Comparison of ENCODE assay signal across 1 cellular context in the genomic region with DNA sequence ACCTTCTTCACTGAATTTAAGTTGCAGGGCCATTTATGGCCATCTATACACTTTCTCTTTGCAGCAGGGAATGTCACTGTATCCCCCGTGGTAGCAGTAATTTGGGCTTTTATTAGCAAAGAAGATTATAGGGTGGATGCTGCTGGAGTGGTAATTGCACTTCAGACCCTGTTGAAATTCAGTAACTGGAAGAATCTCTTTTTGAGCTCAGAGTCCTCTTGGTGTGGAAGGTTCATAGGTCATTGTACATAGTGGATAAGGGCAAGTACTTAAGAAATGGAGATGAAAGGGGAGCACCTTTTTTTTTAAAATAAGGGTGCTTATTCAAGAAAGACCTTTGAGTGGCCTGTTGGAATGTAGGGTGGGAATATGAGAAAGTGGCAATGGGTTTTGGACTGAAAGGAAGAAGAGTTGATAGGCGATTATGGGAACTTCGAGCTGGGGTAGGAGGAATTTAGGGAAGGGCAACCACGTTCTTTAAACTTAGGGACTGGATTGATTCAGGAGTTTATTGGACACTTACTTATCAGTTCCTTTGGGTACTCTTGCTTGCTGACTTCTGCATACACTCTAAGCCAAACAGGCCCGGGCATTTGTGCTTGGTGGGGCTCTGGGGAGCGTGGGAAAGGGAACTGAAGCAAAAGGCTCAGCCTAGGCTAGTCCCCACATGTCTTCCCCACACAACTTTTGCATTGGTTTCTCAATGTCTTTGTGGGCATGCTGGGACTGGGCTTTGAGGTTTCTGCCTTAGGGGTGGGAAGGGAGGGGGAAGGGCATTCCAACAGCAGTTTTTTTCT.
TF ChIP-seq lines count a peak whose summit lies in the region.

No MANE protein-coding gene starts in this region.

TF ChIP-seq in GM12878, 131 proteins besides CTCF, POLR2A, EP300 and RAD21 (continued from another document):
- no peak for TF ChIP-seq BCLAF1 (IDR thresholded peaks at IDR 0.05)
- TF ChIP-seq ZBED1 (IDR thresholded peaks at IDR 0.05; ENCODE audit: borderline replicate concordance) = no peak; the same call in 1 of the 2 replicates
- TF ChIP-seq RUNX3 (IDR thresholded peaks at IDR 0.05; ENCODE audit: low read length) = peak; percentile 93
- no peak for TF ChIP-seq CREM (IDR thresholded peaks at IDR 0.05; ENCODE audit: low read depth)
- TF ChIP-seq, protein P1, sequence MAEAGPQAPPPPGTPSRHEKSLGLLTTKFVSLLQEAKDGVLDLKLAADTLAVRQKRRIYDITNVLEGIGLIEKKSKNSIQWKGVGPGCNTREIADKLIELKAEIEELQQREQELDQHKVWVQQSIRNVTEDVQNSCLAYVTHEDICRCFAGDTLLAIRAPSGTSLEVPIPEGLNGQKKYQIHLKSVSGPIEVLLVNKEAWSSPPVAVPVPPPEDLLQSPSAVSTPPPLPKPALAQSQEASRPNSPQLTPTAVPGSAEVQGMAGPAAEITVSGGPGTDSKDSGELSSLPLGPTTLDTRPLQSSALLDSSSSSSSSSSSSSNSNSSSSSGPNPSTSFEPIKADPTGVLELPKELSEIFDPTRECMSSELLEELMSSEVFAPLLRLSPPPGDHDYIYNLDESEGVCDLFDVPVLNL (IDR thresholded peaks at IDR 0.05; ENCODE audit: low read depth, low read length) = no peak
- TF ChIP-seq RCOR1 (conservative IDR thresholded peaks at IDR 0.05; ENCODE audit: low read depth, low read length) = no peak
- TF ChIP-seq CBX3 (IDR thresholded peaks at IDR 0.05; ENCODE audit: borderline replicate concordance, low read depth) = no peak
- no peak for TF ChIP-seq IRF5 (IDR thresholded peaks at IDR 0.05; ENCODE audit: borderline replicate concordance)
- no peak for TF ChIP-seq ETV6 (conservative IDR thresholded peaks at IDR 0.05 in 1 of 2, IDR thresholded peaks at IDR 0.05 in 1 of 2; ENCODE audit: borderline replicate concordance in 1 of 2, low read depth in 1 of 2)
- no peak for TF ChIP-seq SIX5 (IDR thresholded peaks at IDR 0.05; ENCODE audit: low read depth, low read length, severe bottlenecking)
- TF ChIP-seq SIN3A (IDR thresholded peaks at IDR 0.05; ENCODE audit: low read depth, low read length) = no peak
- peak; percentile 50; the same call in 1 of the 2 replicates for TF ChIP-seq MTA2 (IDR thresholded peaks at IDR 0.05; ENCODE audit: low read depth)
- peak; percentile 14 for TF ChIP-seq SP1 (IDR thresholded peaks at IDR 0.05; ENCODE audit: low read depth, low read length)
- TF ChIP-seq BACH1 (IDR thresholded peaks at IDR 0.05; ENCODE audit: borderline replicate concordance) = no peak; the same call in 1 of the 2 replicates
- no peak for TF ChIP-seq ASH2L (IDR thresholded peaks at IDR 0.05; ENCODE audit: borderline replicate concordance, low read depth)
- TF ChIP-seq, protein P2, sequence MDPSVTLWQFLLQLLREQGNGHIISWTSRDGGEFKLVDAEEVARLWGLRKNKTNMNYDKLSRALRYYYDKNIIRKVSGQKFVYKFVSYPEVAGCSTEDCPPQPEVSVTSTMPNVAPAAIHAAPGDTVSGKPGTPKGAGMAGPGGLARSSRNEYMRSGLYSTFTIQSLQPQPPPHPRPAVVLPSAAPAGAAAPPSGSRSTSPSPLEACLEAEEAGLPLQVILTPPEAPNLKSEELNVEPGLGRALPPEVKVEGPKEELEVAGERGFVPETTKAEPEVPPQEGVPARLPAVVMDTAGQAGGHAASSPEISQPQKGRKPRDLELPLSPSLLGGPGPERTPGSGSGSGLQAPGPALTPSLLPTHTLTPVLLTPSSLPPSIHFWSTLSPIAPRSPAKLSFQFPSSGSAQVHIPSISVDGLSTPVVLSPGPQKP (IDR thresholded peaks at IDR 0.05; ENCODE audit: low read depth, low read length) = no peak
- no peak for TF ChIP-seq TCF7 (IDR thresholded peaks at IDR 0.05; ENCODE audit: borderline replicate concordance)
- no peak for TF ChIP-seq EZH2 (IDR thresholded peaks at IDR 0.05; ENCODE audit: borderline replicate concordance, control insufficient read depth, low read depth, low read length)
- no peak for TF ChIP-seq E4F1 (IDR thresholded peaks at IDR 0.05; ENCODE audit: borderline replicate concordance, partially characterized antibody)
- TF ChIP-seq POLR2AphosphoS2 (IDR thresholded peaks at IDR 0.05; ENCODE audit: low read depth, low read length) = no peak
- TF ChIP-seq RAD51 (IDR thresholded peaks at IDR 0.05) = no peak
- TF ChIP-seq, protein P3, sequence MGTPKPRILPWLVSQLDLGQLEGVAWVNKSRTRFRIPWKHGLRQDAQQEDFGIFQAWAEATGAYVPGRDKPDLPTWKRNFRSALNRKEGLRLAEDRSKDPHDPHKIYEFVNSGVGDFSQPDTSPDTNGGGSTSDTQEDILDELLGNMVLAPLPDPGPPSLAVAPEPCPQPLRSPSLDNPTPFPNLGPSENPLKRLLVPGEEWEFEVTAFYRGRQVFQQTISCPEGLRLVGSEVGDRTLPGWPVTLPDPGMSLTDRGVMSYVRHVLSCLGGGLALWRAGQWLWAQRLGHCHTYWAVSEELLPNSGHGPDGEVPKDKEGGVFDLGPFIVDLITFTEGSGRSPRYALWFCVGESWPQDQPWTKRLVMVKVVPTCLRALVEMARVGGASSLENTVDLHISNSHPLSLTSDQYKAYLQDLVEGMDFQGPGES (IDR thresholded peaks at IDR 0.05) = no peak
- no peak for TF ChIP-seq WRNIP1 (IDR thresholded peaks at IDR 0.05; ENCODE audit: borderline replicate concordance, low read depth, low read length)
- no peak for TF ChIP-seq NRF1 (conservative IDR thresholded peaks at IDR 0.05; ENCODE audit: low read depth, low read length)
- TF ChIP-seq BHLHE40 (IDR thresholded peaks at IDR 0.05; ENCODE audit: borderline replicate concordance in 1 of 2, low read depth in 2 of 2, low read length in 1 of 2) = peak in 1 of 2 experiments; percentile 25; a peak in 1 of 4 replicates
- TF ChIP-seq ZNF622 (IDR thresholded peaks at IDR 0.05) = no peak
- no peak for TF ChIP-seq KLF5 (IDR thresholded peaks at IDR 0.05; ENCODE audit: partially characterized antibody)
- no peak for TF ChIP-seq ZNF217 (IDR thresholded peaks at IDR 0.05)
- no peak for TF ChIP-seq FOXK2 (IDR thresholded peaks at IDR 0.05)
- no peak for TF ChIP-seq ATF3 (IDR thresholded peaks at IDR 0.05; ENCODE audit: borderline replicate concordance, extremely low read depth, low read depth, low read length)
